Comparison of ENCODE assay signal across 26 cellular contexts in the genomic region with DNA sequence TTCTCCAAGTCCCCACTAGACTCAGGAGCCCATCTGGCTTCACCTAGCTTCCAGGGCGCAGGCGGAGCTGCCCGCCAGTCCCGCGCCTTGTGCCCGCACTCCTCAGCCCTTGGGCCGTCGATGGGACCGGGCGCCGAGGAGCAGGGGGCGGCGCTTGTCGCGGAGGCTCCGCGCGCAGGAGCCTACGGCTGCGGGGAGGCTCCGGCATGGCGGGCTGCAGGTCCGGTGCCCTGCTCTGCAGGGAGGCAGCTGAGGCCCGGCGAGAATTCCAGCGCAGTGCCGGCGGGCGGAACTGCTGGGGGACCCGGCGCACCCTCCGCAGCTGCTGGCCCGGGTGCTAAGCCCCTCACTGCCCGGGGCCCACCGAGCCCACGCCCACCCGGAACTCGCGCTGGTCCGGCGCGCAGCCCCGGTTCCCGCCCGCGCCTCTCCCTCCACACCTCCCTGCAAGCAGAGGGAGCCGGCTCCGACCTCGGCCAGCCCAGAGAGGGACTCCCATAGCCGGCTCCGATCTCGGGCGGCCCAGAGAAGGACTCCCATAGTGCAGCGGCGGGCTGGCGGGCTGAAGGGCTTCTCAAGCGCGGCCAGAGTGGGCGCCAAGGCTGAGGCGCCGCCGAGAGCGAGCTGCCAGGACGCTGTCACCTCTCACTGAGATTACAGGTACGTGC.
"Had no signal": no experiment of that assay in that cellular context is flagged by ENCODE, and none has a peak within 500 bp of the region (broad histone marks: within the 10 kb centered on the region; RNA-seq: fewer than 3 reads in every experiment).

No MANE protein-coding gene starts in this region.

- H3K27ac ChIP-seq: lower lobe of right lung, pancreas, prostate gland, right lobe of liver, thyroid gland, transverse colon, upper lobe of left lung had no signal

- H3K36me3 Mint-ChIP-seq: mesothelial cell of epicardium, naive B cell, natural killer cell had no signal

- H3K4me2 ChIP-seq: smooth muscle cell had no signal

- H3K4me3 ChIP-seq: lower lobe of right lung, pancreas, prostate gland, right lobe of liver, smooth muscle cell, thyroid gland, transverse colon, upper lobe of left lung had no signal

- H3K4me3 Mint-ChIP-seq: mesothelial cell of epicardium; naive B cell; natural killer cell; stimulated activated naive B cell treated with anti-CD40 and anti-IgM and Interleukin-4, amounts not matched to agents 10 μg/mL and 1 μg/mL and 100 μg/mL, for 72 hours; stimulated activated naive CD8-positive, alpha-beta T cell treated with anti-CD3 and anti-CD28 coated beads, Interleukin-15, Interleukin-2, amounts not matched to agents 100 ng/mL and 50 ng/mL, for 24 hours had no signal

- H3K4me1 ChIP-seq: prostate gland had no signal

- H3K9me3 ChIP-seq: lower lobe of right lung, pancreas, prostate gland, right lobe of liver, thyroid gland, transverse colon, upper lobe of left lung had no signal

- DNase-seq: head of caudate nucleus; hippocampal formation; kidney glomerular epithelial cell; left cardiac atrium; lower lobe of right lung; mammary epithelial cell; mesendoderm; naive B cell; natural killer cell; nucleus accumbens; right lobe of liver; stimulated activated CD4-positive, alpha-beta T cell treated with anti-CD3 and anti-CD28 coated beads, Interleukin-1b, Interleukin-23, amount 100 ng/mL, for 48 hours; stimulated activated CD4-positive, alpha-beta T cell treated with anti-CD3 and anti-CD28 coated beads, Interleukin-2, amount 100 ng/mL, for 48 hours; stimulated activated CD4-positive, alpha-beta T cell treated with anti-CD3 and anti-CD28 coated beads, Interleukin-4, amount 100 ng/mL, for 4 hours; stimulated activated CD8-positive, alpha-beta memory T cell treated with anti-CD3 and anti-CD28 coated beads, Interleukin-4, amount 100 ng/mL, for 48 hours; stimulated activated naive B cell treated with anti-CD40 and anti-IgM and Interleukin-4, amounts not matched to agents 10 μg/mL and 1 μg/mL and 100 μg/mL, for 72 hours; substantia nigra; thyroid gland; transverse colon had no signal

- H3K27me3 ChIP-seq: pancreas, right lobe of liver, thyroid gland, transverse colon, upper lobe of left lung had no signal

- H3K9me3 Mint-ChIP-seq: mesothelial cell of epicardium; natural killer cell; stimulated activated naive CD8-positive, alpha-beta T cell treated with anti-CD3 and anti-CD28 coated beads, Interleukin-15, Interleukin-2, amounts not matched to agents 100 ng/mL and 50 ng/mL, for 24 hours had no signal

- H3K27ac Mint-ChIP-seq: mesothelial cell of epicardium; natural killer cell; stimulated activated naive B cell treated with anti-CD40 and anti-IgM and Interleukin-4, amounts not matched to agents 10 μg/mL and 1 μg/mL and 100 μg/mL, for 72 hours; stimulated activated naive CD8-positive, alpha-beta T cell treated with anti-CD3 and anti-CD28 coated beads, Interleukin-15, Interleukin-2, amounts not matched to agents 100 ng/mL and 50 ng/mL, for 24 hours had no signal

- ATAC-seq: left cardiac atrium; left lobe of liver; lower lobe of right lung; natural killer cell; pancreas; right lobe of liver; stimulated activated naive B cell treated with anti-CD40 and anti-IgM and Interleukin-4, amounts not matched to agents 10 μg/mL and 1 μg/mL and 100 μg/mL, for 72 hours had no signal

- H3K4me1 Mint-ChIP-seq: natural killer cell had no signal

- H3K36me3 ChIP-seq: lower lobe of right lung, pancreas, prostate gland, right lobe of liver, thyroid gland, transverse colon, upper lobe of left lung had no signal
